Comparison of ENCODE assay signal across 26 cellular contexts in the genomic region with DNA sequence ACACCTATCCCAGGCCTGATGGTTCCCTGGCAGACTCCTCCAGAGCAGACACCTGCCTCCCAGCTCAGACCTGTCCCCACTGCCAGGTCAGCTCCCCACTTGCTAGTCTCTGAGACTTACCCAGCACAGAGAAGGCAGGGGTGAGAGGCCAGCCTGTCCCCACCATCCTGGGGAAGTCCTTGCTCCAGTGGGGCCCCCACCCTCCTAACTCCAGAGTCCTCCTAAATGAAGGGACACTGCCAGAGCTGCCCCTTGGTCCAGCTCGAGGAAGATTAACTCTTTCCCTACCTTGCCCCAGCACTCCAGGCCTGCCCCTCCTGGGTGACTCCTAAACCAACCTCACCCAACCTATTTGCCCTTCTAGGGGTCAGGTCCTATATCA. TPM values are rescaled to one million over a fixed set of nuclear protein-coding genes. Genes with fewer than 3 reads are reported as not detected.
A peak's percentile ranks its signal among the peaks of the same experiment; 100 is the strongest.
DNase-seq lines count a peak whose midpoint lies in the region; ATAC-seq, FAIRE-seq and TF ChIP-seq lines count a peak whose summit lies in the region.
"Had no signal": no experiment of that assay in that cellular context is flagged by ENCODE, and none has a peak within 500 bp of the region (broad histone marks: within the 10 kb centered on the region; RNA-seq: fewer than 3 reads in every experiment).

No MANE protein-coding gene starts in this region.

- H3K4me2 ChIP-seq in HepG2 (ENCODE audit: low read depth, low read length): no peak overlapping the region

- peak; percentile 7; the same call in 2 of the 3 replicates for ATAC-seq in HepG2
- no peak for ATAC-seq in right lobe of liver
- no peak for ATAC-seq in T-helper 17 cell
- no peak for ATAC-seq in GM18907 (IDR thresholded peaks at IDR 0.05; ENCODE audit: unreplicated experiment)
- no peak for ATAC-seq in left lung
- ATAC-seq: activated T-cell treated with anti-CD3 and anti-CD28 coated beads, Interleukin-2, amount 50 U/mL, for 72 hours had no signal

- no peak for TF ChIP-seq POLR2A in HepG2 (IDR thresholded peaks at IDR 0.05; ENCODE audit: insufficient read depth in 1 of 2, low read depth in 2 of 2, low read length in 2 of 2)
- TF ChIP-seq POLR2A in right lobe of liver (IDR thresholded peaks at IDR 0.05): no peak

- no peaks in the 10 kb centered on the region for H3K27me3 Mint-ChIP-seq in T-helper 17 cell

- peak overlapping the region; percentile 45 for H3K27ac Mint-ChIP-seq in T-helper 17 cell
- H3K27ac Mint-ChIP-seq: activated naive CD4-positive, alpha-beta T cell treated with anti-CD3 and anti-CD28 coated beads, Interleukin-2, amount 10 ng/mL, durations not matched to agents 7 days and 5 days; activated T-cell treated with anti-CD3 and anti-CD28 coated beads, Interleukin-2, amount 50 U/mL, for 72 hours had no signal

- H3K36me3 ChIP-seq in HepG2 (replicated peaks in 1 of 2; ENCODE audit: control insufficient read depth in 1 of 2, insufficient read depth in 2 of 2, low read length in 2 of 2) (no peaks in the 10 kb centered on the region), right lobe of liver (no peaks in the 10 kb centered on the region), left lung (no peaks in the 10 kb centered on the region)

- no peak for TF ChIP-seq EP300 in HepG2 (IDR thresholded peaks at IDR 0.05; ENCODE audit: low read depth in 2 of 2, low read length in 2 of 2)
- TF ChIP-seq EP300 in HepG2 (CRISPR knock-in tag; IDR thresholded peaks at IDR 0.05; ENCODE audit: borderline replicate concordance): no peak

- DNase-seq in HepG2 (ENCODE audit: low spot score) (no peak), right lobe of liver (no peak), T-helper 17 cell (no peak), iPS-NIHi7 (ENCODE audit: extremely low spot score) (peak; percentile 6), KBM-7 (no peak), frontal cortex (ENCODE audit: low spot score in 2 of 2) (no peak), left lung (no peak)
- DNase-seq: activated T-cell treated with anti-CD3 and anti-CD28 coated beads, Interleukin-2, amount 50 U/mL, for 72 hours; amygdala; dermis blood vessel endothelial cell; GOT3; left cardiac atrium; NCI-H1092 treated with DMSO at 0.1 percent for 48 hours; NCI-H1930; NCI-H526 treated with DMSO at 0.1 percent for 48 hours; occipital lobe; stimulated activated CD4-positive, alpha-beta T cell treated with anti-CD3 and anti-CD28 coated beads, Interleukin-4, amount 100 ng/mL, for 24 hours; stimulated activated naive CD4-positive, alpha-beta T cell had no signal

- TF ChIP-seq RAD21 in HepG2 (CRISPR knock-in tag; IDR thresholded peaks at IDR 0.05): no peak

- intact Hi-C loops in HepG2 (cut with micrococcal nuclease; ENCODE audit: unreplicated experiment) (no loop called here), right lobe of liver (cut with DNase I) (no loop called here), left lung (cut with DNase I) (loop anchor here in 1 of 2 donors (10.0 kb wide), 1 partner anchor 248 kb away; no protein-coding TSS in a partner anchor)

- no peak overlapping the region for H3K27ac ChIP-seq in HepG2 (ENCODE audit: extremely low read length, insufficient read depth, low read length)
- H3K27ac ChIP-seq in right lobe of liver: no peak overlapping the region
- no peak overlapping the region for H3K27ac ChIP-seq in left lung

- H3K36me3 Mint-ChIP-seq in T-helper 17 cell (ENCODE audit: low read depth): no peaks in the 10 kb centered on the region
- H3K36me3 Mint-ChIP-seq: activated naive CD4-positive, alpha-beta T cell treated with anti-CD3 and anti-CD28 coated beads, Interleukin-2, amount 10 ng/mL, durations not matched to agents 7 days and 5 days had no signal

- H2AFZ ChIP-seq in HepG2 (ENCODE audit: low read length): no peak overlapping the region

- in situ Hi-C loops in HepG2 (cut with HindIII; ENCODE audit: extremely low pct_ligation_motif_present, low pct_unique_long_range_greater_than_20kb) (loop anchor here (5.0 kb wide), 1 partner anchor 246 kb away; no protein-coding TSS in a partner anchor), KBM-7 (cut with MboI; ENCODE audit: low pct_unique_long_range_greater_than_20kb, low sequenced_read_pairs) (no loop called here)

- H3K9me3 ChIP-seq in HepG2 (ENCODE audit: low read length) (no peaks in the 10 kb centered on the region), right lobe of liver (no peaks in the 10 kb centered on the region), T-helper 17 cell (ENCODE audit: control insufficient read depth, low read length, poor library complexity, severe bottlenecking) (no peaks in the 10 kb centered on the region), left lung (no peaks in the 10 kb centered on the region)

- no peaks in the 10 kb centered on the region for H4K20me1 ChIP-seq in HepG2 (ENCODE audit: insufficient read depth, low read length)

- WGBS in HepG2 (ENCODE audit: low lambda C conversion rate): 0% methylated on average over 1 of the region's 1 CpG
- WGBS in right lobe of liver (ENCODE audit: insufficient coverage, low coverage, low lambda C conversion rate, missing lambda C conversion rate): 20% methylated on average over 1 of the region's 1 CpG

- TF ChIP-seq CTCF in HepG2 (CRISPR knock-in tag; IDR thresholded peaks at IDR 0.05) (no peak), right lobe of liver (IDR thresholded peaks at IDR 0.05) (no peak), left lung (IDR thresholded peaks at IDR 0.05) (no peak)

- BruUV-seq in HepG2 (replicated peaks; lab: Mats Ljungman, UMichigan): no TSS peak

- H3K79me2 ChIP-seq in HepG2 (ENCODE audit: insufficient read depth, low read length): no peaks in the 10 kb centered on the region

- H3K4me3 Mint-ChIP-seq in T-helper 17 cell: peak overlapping the region; percentile 84
- H3K4me3 Mint-ChIP-seq: activated naive CD4-positive, alpha-beta T cell treated with anti-CD3 and anti-CD28 coated beads, Interleukin-2, amount 10 ng/mL, durations not matched to agents 7 days and 5 days; activated T-cell treated with anti-CD3 and anti-CD28 coated beads, Interleukin-2, amount 50 U/mL, for 72 hours had no signal

- FAIRE-seq in HepG2 (lab: Jason Lieb, UNC) (no peak), frontal cortex (lab: Jason Lieb, UNC) (no peak)
- FAIRE-seq: RCC 7860 had no signal

- H3K4me1 Mint-ChIP-seq in T-helper 17 cell: peaks cover 10% of the 10 kb centered on the region

- H3K9ac ChIP-seq in HepG2 (ENCODE audit: insufficient read depth, low read depth, low read length): no peak overlapping the region

- POLR2A ChIA-PET in HepG2 (lab: Yijun Ruan, JAX): no interaction called here

- H3K27me3 ChIP-seq in HepG2 (ENCODE audit: control insufficient read depth in 1 of 2, insufficient read depth in 2 of 2, low read length in 2 of 2) (peaks cover 11 to 71% of the 10 kb centered on the region in 2 experiments), right lobe of liver (no peaks in the 10 kb centered on the region), left lung (peaks cover 0 to 18% of the 10 kb centered on the region in 2 donors)

- H3K4me1 ChIP-seq in HepG2 (ENCODE audit: insufficient read depth, low read length) (peaks cover 8% of the 10 kb centered on the region), right lobe of liver (peaks cover 0 to 4% (median 0%) of the 10 kb centered on the region in 4 donors), left lung (peaks cover 0 to 17% of the 10 kb centered on the region in 2 donors)

- CTCF ChIA-PET in HepG2 (lab: Yijun Ruan, JAX; ENCODE audit: low intra/inter-chr PET ratio, low total read pairs): no interaction called here

- no peak overlapping the region for H3K4me3 ChIP-seq in HepG2 (replicated peaks in 1 of 3; ENCODE audit: insufficient read depth in 1 of 3, low read depth in 2 of 3, low read length in 3 of 3)
- no peak overlapping the region for H3K4me3 ChIP-seq in right lobe of liver
- H3K4me3 ChIP-seq in left lung: no peak overlapping the region

RNA-seq across cellular contexts. Expression of a gene that starts 30.4 kb away (rescaled TPM):
- total RNA-seq in HepG2 (2016; rRNA removed; fragmentation: Illumina TruSeq; extraction: Trizol) (1.9 TPM in 2 replicates), right lobe of liver (100 to 1,000 TPM in 3 of 6 experiments, 10 to 100 TPM in 3; 68.4 to 209 (median 99.2) TPM), T-helper 17 cell (10 to 100 TPM in 1 of 2 donors, under 1 TPM in 1; 0.80 to 16.8 TPM), frontal cortex (3.7 TPM), left lung (100 to 1,000 TPM; 303 to 327 TPM)
- 0.51 and 0.71 TPM in 2 replicates for total RNA-seq in HepG2 (2016; cell fraction: cytosol; rRNA removed; fragmentation: Illumina TruSeq; extraction: Trizol; ENCODE audit: low read depth)
- total RNA-seq in HepG2 (2016; cell fraction: insoluble cytoplasmic fraction; rRNA removed; fragmentation: Illumina TruSeq; extraction: Trizol): 1.1 and 1.7 TPM in 2 replicates
- total RNA-seq in HepG2 (2016; cell fraction: membrane; rRNA removed; fragmentation: Illumina TruSeq; extraction: Trizol): 1.9 and 2.2 TPM in 2 replicates
- total RNA-seq in HepG2 (2016; cell fraction: nucleus; rRNA removed; fragmentation: Illumina TruSeq; extraction: Trizol): 3.7 and 4.7 TPM in 2 replicates
- polyA plus RNA-seq in HepG2 (2011; rRNA removed): 118 and 127 TPM in 2 replicates
- polyA plus RNA-seq in HepG2 (2011; cell fraction: cytosol; rRNA removed): 72.1 and 78.8 TPM in 2 replicates
- polyA plus RNA-seq in HepG2 (2011; cell fraction: nucleus; rRNA removed): 302 and 373 TPM in 2 replicates
- 63.6 and 87.8 TPM in 2 replicates for polyA plus RNA-seq in HepG2 (2012)
- 0.35 and 0.62 TPM in 2 replicates for polyA plus RNA-seq in HepG2 (2016; cell fraction: cytosol; fragmentation: Illumina TruSeq; extraction: Trizol; ENCODE audit: low read depth)
- 1.3 and 1.7 TPM in 2 replicates for polyA plus RNA-seq in HepG2 (2016; cell fraction: insoluble cytoplasmic fraction; fragmentation: Illumina TruSeq; extraction: Trizol; ENCODE audit: low read depth)
- 0.73 and 0.90 TPM in 2 replicates for polyA plus RNA-seq in HepG2 (2016; cell fraction: membrane; fragmentation: Illumina TruSeq; extraction: Trizol; ENCODE audit: low read depth)
- 1.9 and 2.0 TPM in 2 replicates for polyA plus RNA-seq in HepG2 (2016; cell fraction: nucleus; fragmentation: Illumina TruSeq; extraction: Trizol; ENCODE audit: insufficient read depth, low read depth)
- polyA minus RNA-seq in HepG2 (2011; rRNA and poly(A)+ RNA removed; ENCODE audit: low replicate concordance): 3.6 and 445 TPM in 2 replicates
- 116 and 155 TPM in 2 replicates for polyA minus RNA-seq in HepG2 (2011; cell fraction: cytosol; rRNA and poly(A)+ RNA removed)
- 504 and 544 TPM in 2 replicates for polyA minus RNA-seq in HepG2 (2011; cell fraction: nucleus; rRNA and poly(A)+ RNA removed)

RNA-seq across cellular contexts. Expression of a gene that starts 35.9 kb away (rescaled TPM):
- total RNA-seq in HepG2 (2016; rRNA removed; fragmentation: Illumina TruSeq; extraction: Trizol) (not detected in 2 replicates), right lobe of liver (under 1 TPM in 3 of 6 experiments, not detected in 3; 0.11 to 0.55 (median 0.23) TPM), T-helper 17 cell (under 1 TPM in 1 of 2 donors, not detected in 1; 0.77 TPM), frontal cortex (not detected), left lung (under 1 TPM in 1 of 2 donors, not detected in 1; 0.42 TPM)
- not detected in 2 replicates for total RNA-seq in HepG2 (2016; cell fraction: cytosol; rRNA removed; fragmentation: Illumina TruSeq; extraction: Trizol; ENCODE audit: low read depth)
- total RNA-seq in HepG2 (2016; cell fraction: insoluble cytoplasmic fraction; rRNA removed; fragmentation: Illumina TruSeq; extraction: Trizol): not detected in 2 replicates
- not detected in 2 replicates for total RNA-seq in HepG2 (2016; cell fraction: membrane; rRNA removed; fragmentation: Illumina TruSeq; extraction: Trizol)
- total RNA-seq in HepG2 (2016; cell fraction: nucleus; rRNA removed; fragmentation: Illumina TruSeq; extraction: Trizol): not detected in 2 replicates
- not detected in 2 replicates for polyA plus RNA-seq in HepG2 (2011; rRNA removed)
- not detected in 2 replicates for polyA plus RNA-seq in HepG2 (2011; cell fraction: cytosol; rRNA removed)
- polyA plus RNA-seq in HepG2 (2011; cell fraction: nucleus; rRNA removed): 0.05 and 0.19 TPM in 2 replicates
- polyA plus RNA-seq in HepG2 (2012): not detected in 2 replicates
- polyA plus RNA-seq in HepG2 (2016; cell fraction: cytosol; fragmentation: Illumina TruSeq; extraction: Trizol; ENCODE audit: low read depth): not detected in 2 replicates
- not detected in 2 replicates for polyA plus RNA-seq in HepG2 (2016; cell fraction: insoluble cytoplasmic fraction; fragmentation: Illumina TruSeq; extraction: Trizol; ENCODE audit: low read depth)
- not detected in 2 replicates for polyA plus RNA-seq in HepG2 (2016; cell fraction: membrane; fragmentation: Illumina TruSeq; extraction: Trizol; ENCODE audit: low read depth)
- polyA plus RNA-seq in HepG2 (2016; cell fraction: nucleus; fragmentation: Illumina TruSeq; extraction: Trizol; ENCODE audit: insufficient read depth, low read depth): not detected in 2 replicates
- polyA minus RNA-seq in HepG2 (2011; rRNA and poly(A)+ RNA removed; ENCODE audit: low replicate concordance): 0.33 TPM in 1 of 2 replicates, not detected in the other
- not detected in 2 replicates for polyA minus RNA-seq in HepG2 (2011; cell fraction: cytosol; rRNA and poly(A)+ RNA removed)
- polyA minus RNA-seq in HepG2 (2011; cell fraction: nucleus; rRNA and poly(A)+ RNA removed): not detected in 2 replicates
- total RNA-seq: activated CD8-positive, alpha-beta memory T cell treated with anti-CD3 and anti-CD28 coated beads for 36 hours; dermis blood vessel endothelial cell; glomerular endothelial cell; left cardiac atrium; renal cortical epithelial cell; SK-MEL-5; temporal lobe had no signal
